Comparison of ENCODE assay signal across 1 cellular context in the genomic region with DNA sequence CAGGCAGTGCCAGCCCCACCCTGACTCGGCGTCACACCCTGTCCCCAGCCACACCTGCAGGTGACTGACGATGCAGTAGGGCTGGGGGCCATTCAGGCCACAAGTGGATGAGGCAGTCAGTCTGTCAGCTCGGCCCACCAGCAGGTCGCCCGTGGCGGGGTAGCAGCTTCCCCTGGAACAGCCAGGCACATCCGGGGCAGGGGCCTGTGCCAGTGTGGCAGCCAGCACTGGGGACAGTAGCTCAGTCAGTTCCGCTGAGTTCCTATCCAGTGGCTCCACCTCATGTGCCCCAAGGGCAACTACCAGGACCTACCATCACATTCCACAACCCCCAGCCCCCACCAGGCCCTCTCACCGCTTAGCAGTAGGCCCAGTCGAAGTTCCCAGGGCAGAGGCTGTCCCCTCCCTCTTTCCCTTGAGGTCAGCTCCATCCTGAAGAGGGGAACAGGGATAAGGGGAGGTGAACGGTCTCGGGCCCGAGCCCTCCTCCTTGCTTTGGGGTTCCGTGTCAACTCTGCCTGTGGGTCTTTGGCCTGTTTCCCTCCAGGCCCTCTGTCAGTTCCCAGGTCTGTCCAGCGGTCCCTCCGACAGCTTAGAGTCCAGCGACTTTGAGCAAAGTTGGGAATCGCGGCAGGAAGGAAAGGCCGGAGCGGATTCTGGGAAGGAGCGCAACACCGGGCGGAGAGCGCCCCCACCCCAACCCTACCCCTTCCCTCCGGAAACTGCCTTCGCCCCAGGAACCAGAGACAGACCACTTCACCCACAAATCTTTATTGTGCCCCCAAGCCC.
TF ChIP-seq lines count a peak whose summit lies in the region.

A gene (minus strand): TSS at position 614 of the 789 bp plus-strand sequence. CDS start 183 bp downstream, at position 431.

TF ChIP-seq in K562, 482 proteins besides CTCF, POLR2A, EP300 and RAD21 (continued from another document):
- TF ChIP-seq, protein P1, sequence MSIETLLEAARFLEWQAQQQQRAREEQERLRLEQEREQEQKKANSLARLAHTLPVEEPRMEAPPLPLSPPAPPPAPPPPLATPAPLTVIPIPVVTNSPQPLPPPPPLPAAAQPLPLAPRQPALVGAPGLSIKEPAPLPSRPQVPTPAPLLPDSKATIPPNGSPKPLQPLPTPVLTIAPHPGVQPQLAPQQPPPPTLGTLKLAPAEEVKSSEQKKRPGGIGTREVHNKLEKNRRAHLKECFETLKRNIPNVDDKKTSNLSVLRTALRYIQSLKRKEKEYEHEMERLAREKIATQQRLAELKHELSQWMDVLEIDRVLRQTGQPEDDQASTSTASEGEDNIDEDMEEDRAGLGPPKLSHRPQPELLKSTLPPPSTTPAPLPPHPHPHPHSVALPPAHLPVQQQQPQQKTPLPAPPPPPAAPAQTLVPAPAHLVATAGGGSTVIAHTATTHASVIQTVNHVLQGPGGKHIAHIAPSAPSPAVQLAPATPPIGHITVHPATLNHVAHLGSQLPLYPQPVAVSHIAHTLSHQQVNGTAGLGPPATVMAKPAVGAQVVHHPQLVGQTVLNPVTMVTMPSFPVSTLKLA (conservative IDR thresholded peaks at IDR 0.05), result 0 out of 4 replicates have a peak, but pooled peaks of 1 of the 2 experiments have one; percentile 29
- TF ChIP-seq ETV1 (tag; conservative IDR thresholded peaks at IDR 0.05; ENCODE audit: low read depth) (0 out of 2 replicates have a peak, but pooled peaks have one; percentile 12), ZNF589 (CRISPR knock-in tag; IDR thresholded peaks at IDR 0.05; ENCODE audit: low read depth) (no peak)
